Comparison of ENCODE assay signal across 17 cellular contexts in the genomic region with DNA sequence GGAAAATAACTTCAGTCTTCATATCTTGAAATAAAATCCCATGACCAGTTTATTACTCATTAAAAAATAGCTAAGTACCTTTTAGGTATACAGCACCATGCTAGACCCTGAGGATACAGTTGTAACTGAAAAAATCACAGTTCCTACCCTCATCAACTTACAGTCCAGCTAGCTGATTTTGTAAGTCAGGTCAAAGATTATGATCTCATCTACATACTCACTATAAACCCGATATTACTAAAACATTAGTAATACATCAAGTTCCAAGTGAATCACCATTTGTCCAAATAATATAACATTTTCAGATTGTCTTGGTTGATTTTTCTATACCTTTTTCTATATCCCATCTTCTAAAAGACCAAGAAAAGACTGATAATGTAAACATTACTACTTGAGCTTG.
"Had no signal": no experiment of that assay in that cellular context is flagged by ENCODE, and none has a peak within 500 bp of the region (broad histone marks: within the 10 kb centered on the region; RNA-seq: fewer than 3 reads in every experiment).

No MANE protein-coding gene starts in this region.

- DNase-seq: activated CD8-positive, alpha-beta memory T cell treated with anti-CD3 and anti-CD28 coated beads, Interleukin-2, amount 50 U/mL, for 4 hours; activated CD8-positive, alpha-beta T cell treated with anti-CD3 and anti-CD28 coated beads for 36 hours; activated T-cell treated with anti-CD3 and anti-CD28 coated beads, Interleukin-2, amount 50 U/mL, for 72 hours; caudate nucleus; colonic mucosa; foreskin melanocyte; heart right ventricle; islet precursor cell; left ventricle myocardium superior; ovary; stimulated activated CD4-positive, alpha-beta T cell treated with anti-CD3 and anti-CD28 coated beads, Interleukin-4, amount 100 ng/mL, for 1 hour; stimulated activated CD8-positive, alpha-beta memory T cell treated with anti-CD3 and anti-CD28 coated beads, Interleukin-4, amount 100 ng/mL, for 48 hours; stimulated activated naive CD8-positive, alpha-beta T cell treated with anti-CD3 and anti-CD28 coated beads, Interleukin-15, Interleukin-2, amounts not matched to agents 100 U/mL and 50 U/mL, for 24 hours; SW 1271; upper lobe of right lung had no signal

- ATAC-seq: activated CD8-positive, alpha-beta T cell treated with anti-CD3 and anti-CD28 coated beads for 36 hours; activated T-cell treated with anti-CD3 and anti-CD28 coated beads, Interleukin-2, amount 50 U/mL, for 72 hours; heart right ventricle; left ventricle myocardium superior; stimulated activated naive CD8-positive, alpha-beta T cell treated with anti-CD3 and anti-CD28 coated beads, Interleukin-15, Interleukin-2, amounts not matched to agents 100 U/mL and 50 U/mL, for 24 hours; upper lobe of right lung had no signal

- H3K27me3 Mint-ChIP-seq: activated CD8-positive, alpha-beta T cell treated with anti-CD3 and anti-CD28 coated beads for 36 hours had no signal

- H3K4me3 Mint-ChIP-seq: activated CD8-positive, alpha-beta T cell treated with anti-CD3 and anti-CD28 coated beads for 36 hours; activated T-cell treated with anti-CD3 and anti-CD28 coated beads, Interleukin-2, amount 50 U/mL, for 72 hours; mesothelial cell of epicardium; neural crest cell had no signal

- H3K36me3 Mint-ChIP-seq: mesothelial cell of epicardium had no signal

- H3K4me3 ChIP-seq: colonic mucosa, heart right ventricle, ovary, upper lobe of right lung had no signal

- H3K27ac Mint-ChIP-seq: activated CD8-positive, alpha-beta T cell treated with anti-CD3 and anti-CD28 coated beads for 36 hours; activated T-cell treated with anti-CD3 and anti-CD28 coated beads, Interleukin-2, amount 50 U/mL, for 72 hours; mesothelial cell of epicardium had no signal

- H3K9me3 Mint-ChIP-seq: activated CD8-positive, alpha-beta T cell treated with anti-CD3 and anti-CD28 coated beads for 36 hours; activated T-cell treated with anti-CD3 and anti-CD28 coated beads, Interleukin-2, amount 50 U/mL, for 72 hours; mesothelial cell of epicardium; neural crest cell had no signal
